In the genomic region with DNA sequence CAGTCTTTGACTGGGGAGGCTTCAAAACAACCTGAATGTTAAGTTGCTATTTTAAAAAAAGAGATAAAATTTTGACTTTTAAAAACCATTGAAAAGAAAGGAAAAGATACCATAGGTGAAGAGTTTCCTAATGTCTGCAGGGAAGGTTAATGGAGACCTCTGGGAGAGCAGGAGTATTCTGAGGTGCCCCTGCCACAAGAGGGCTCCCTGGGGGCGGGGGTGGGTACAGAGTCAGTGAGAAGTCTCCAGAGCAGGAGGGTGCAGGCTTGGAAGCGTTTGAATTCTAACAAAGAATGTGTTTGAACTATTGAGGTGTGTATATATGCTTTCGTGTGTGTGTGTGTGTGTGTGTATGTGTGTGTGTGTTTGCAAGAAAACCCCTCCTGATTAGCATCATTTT, we compare ENCODE assay signal across 32 cellular contexts. TPM values are rescaled to one million over a fixed set of nuclear protein-coding genes. Genes with fewer than 3 reads are reported as not detected.
"Had no signal": no experiment of that assay in that cellular context is flagged by ENCODE, and none has a peak within 500 bp of the region (broad histone marks: within the 10 kb centered on the region; RNA-seq: fewer than 3 reads in every experiment).

No MANE protein-coding gene starts in this region.

- H3K27me3 ChIP-seq: esophagus muscularis mucosa, foreskin keratinocyte, heart right ventricle, left lung, right atrium auricular region, suprapubic skin, tibial nerve had no signal

- H3K9me3 ChIP-seq: esophagus muscularis mucosa, left lung, right atrium auricular region, suprapubic skin had no signal

- H3K4me1 Mint-ChIP-seq: activated CD4-positive, alpha-beta T cell treated with anti-CD3 and anti-CD28 coated beads, Interleukin-2, amount 10 ng/mL, durations not matched to agents 24 days and 14 days; naive thymus-derived CD8-positive, alpha-beta T cell; neural crest cell; stimulated activated naive B cell treated with anti-CD40 and anti-IgM and Interleukin-4, amounts not matched to agents 10 μg/mL and 1 μg/mL and 100 μg/mL, for 72 hours had no signal

- ATAC-seq: foreskin keratinocyte; heart right ventricle; left lung; lower lobe of right lung; naive thymus-derived CD8-positive, alpha-beta T cell; stimulated activated naive B cell treated with anti-CD40 and anti-IgM and Interleukin-4, amounts not matched to agents 10 μg/mL and 1 μg/mL and 100 μg/mL, for 72 hours had no signal

- H3K4me3 ChIP-seq: esophagus muscularis mucosa, heart right ventricle, left lung, lower lobe of right lung, right atrium auricular region, smooth muscle cell, suprapubic skin, tibial nerve had no signal

- DNase-seq: activated CD4-positive, alpha-beta memory T cell treated with anti-CD3 and anti-CD28 coated beads for 36 hours; activated CD4-positive, alpha-beta T cell treated with anti-CD3 and anti-CD28 coated beads, Interleukin-2, amount 10 ng/mL, durations not matched to agents 24 days and 14 days; activated CD4-positive, CD25-positive, alpha-beta regulatory T cell treated with anti-CD3 and anti-CD28 coated beads, Interleukin-2, amount 50 U/mL, for 72 hours; activated CD8-positive, alpha-beta memory T cell treated with anti-CD3 and anti-CD28 coated beads, Interleukin-2, amount 50 U/mL, for 4 hours; activated effector memory CD4-positive, alpha-beta T cell treated with anti-CD3 and anti-CD28 coated beads, Interleukin-2, amount 50 U/mL, for 16 hours; activated naive CD4-positive, alpha-beta T cell treated with anti-CD3 and anti-CD28 coated beads for 36 hours; activated T-cell treated with anti-CD3 and anti-CD28 coated beads, Interleukin-2, amount 50 U/mL, for 1 hour; amniotic stem cell; central memory CD4-positive, alpha-beta T cell; foreskin keratinocyte; heart right ventricle; kidney glomerular epithelial cell; left lung; lower lobe of right lung; mesenchymal stem cell; naive thymus-derived CD8-positive, alpha-beta T cell; nucleus accumbens; stimulated activated CD4-positive, alpha-beta T cell treated with anti-CD3 and anti-CD28 coated beads, Interleukin-1b, Interleukin-23, amount 100 ng/mL, for 48 hours; stimulated activated naive B cell treated with anti-CD40 and anti-IgM and Interleukin-4, amounts not matched to agents 10 μg/mL and 1 μg/mL and 100 μg/mL, for 72 hours; T-helper 9 cell had no signal

- H3K27me3 Mint-ChIP-seq: activated CD4-positive, alpha-beta memory T cell treated with anti-CD3 and anti-CD28 coated beads for 36 hours; activated CD4-positive, alpha-beta T cell treated with anti-CD3 and anti-CD28 coated beads, Interleukin-2, amount 10 ng/mL, durations not matched to agents 24 days and 14 days; stimulated activated naive B cell treated with anti-CD40 and anti-IgM and Interleukin-4, amounts not matched to agents 10 μg/mL and 1 μg/mL and 100 μg/mL, for 72 hours had no signal

- H3K36me3 ChIP-seq: esophagus muscularis mucosa, heart right ventricle, left lung, lower lobe of right lung, right atrium auricular region, suprapubic skin, tibial nerve had no signal

- H3K4me2 ChIP-seq: smooth muscle cell had no signal

- H3K4me1 ChIP-seq: esophagus muscularis mucosa, foreskin keratinocyte, heart right ventricle, left lung, lower lobe of right lung, right atrium auricular region, suprapubic skin, tibial nerve had no signal

- H3K27ac ChIP-seq: esophagus muscularis mucosa, foreskin keratinocyte, heart right ventricle, left lung, lower lobe of right lung, right atrium auricular region, suprapubic skin, tibial nerve, VCaP had no signal

- H3K36me3 Mint-ChIP-seq: activated CD4-positive, alpha-beta memory T cell treated with anti-CD3 and anti-CD28 coated beads for 36 hours; naive thymus-derived CD8-positive, alpha-beta T cell; stimulated activated naive B cell treated with anti-CD40 and anti-IgM and Interleukin-4, amounts not matched to agents 10 μg/mL and 1 μg/mL and 100 μg/mL, for 72 hours had no signal

- FAIRE-seq: astrocyte, TTC549 had no signal

- H3K9me3 Mint-ChIP-seq: activated CD4-positive, alpha-beta T cell treated with anti-CD3 and anti-CD28 coated beads, Interleukin-2, amount 10 ng/mL, durations not matched to agents 24 days and 14 days; activated T-helper 1 cell treated with anti-CD3 and anti-CD28 coated beads, Interleukin-12 subunit alpha, Interleukin-12 subunit beta, Interleukin-2, Interleukin-4 antibody, amounts not matched to agents 30 ng/mL and 10 ng/mL and 1 ng/mL, durations not matched to agents 14 hours and 24 hours and 36 hours; neural crest cell had no signal

- H3K27ac Mint-ChIP-seq: activated CD4-positive, alpha-beta memory T cell treated with anti-CD3 and anti-CD28 coated beads for 36 hours; activated CD4-positive, alpha-beta T cell treated with anti-CD3 and anti-CD28 coated beads, Interleukin-2, amount 10 ng/mL, durations not matched to agents 24 days and 14 days; activated naive CD4-positive, alpha-beta T cell treated with anti-CD3 and anti-CD28 coated beads for 36 hours; activated T-helper 1 cell treated with anti-CD3 and anti-CD28 coated beads, Interleukin-12 subunit alpha, Interleukin-12 subunit beta, Interleukin-2, Interleukin-4 antibody, amounts not matched to agents 30 ng/mL and 10 ng/mL and 1 ng/mL, durations not matched to agents 14 hours and 24 hours and 36 hours; naive thymus-derived CD8-positive, alpha-beta T cell; stimulated activated naive B cell treated with anti-CD40 and anti-IgM and Interleukin-4, amounts not matched to agents 10 μg/mL and 1 μg/mL and 100 μg/mL, for 72 hours had no signal

- H3K4me3 Mint-ChIP-seq: activated CD4-positive, alpha-beta memory T cell treated with anti-CD3 and anti-CD28 coated beads for 36 hours; activated CD4-positive, alpha-beta T cell treated with anti-CD3 and anti-CD28 coated beads, Interleukin-2, amount 10 ng/mL, durations not matched to agents 24 days and 14 days; activated naive CD4-positive, alpha-beta T cell treated with anti-CD3 and anti-CD28 coated beads for 36 hours; activated T-helper 1 cell treated with anti-CD3 and anti-CD28 coated beads, Interleukin-12 subunit alpha, Interleukin-12 subunit beta, Interleukin-2, Interleukin-4 antibody, amounts not matched to agents 30 ng/mL and 10 ng/mL and 1 ng/mL, durations not matched to agents 14 hours and 24 hours and 36 hours; naive thymus-derived CD8-positive, alpha-beta T cell; neural crest cell; stimulated activated naive B cell treated with anti-CD40 and anti-IgM and Interleukin-4, amounts not matched to agents 10 μg/mL and 1 μg/mL and 100 μg/mL, for 72 hours had no signal

RNA-seq across cellular contexts. Expression of a gene that starts 46.7 kb away (rescaled TPM):
- total RNA-seq: activated CD4-positive, alpha-beta memory T cell treated with anti-CD3 and anti-CD28 coated beads for 36 hours; activated CD4-positive, alpha-beta T cell treated with anti-CD3 and anti-CD28 coated beads, Interleukin-2, amount 10 ng/mL, durations not matched to agents 24 days and 14 days; activated CD8-positive, alpha-beta memory T cell treated with anti-CD3 and anti-CD28 coated beads for 36 hours; activated naive CD4-positive, alpha-beta T cell treated with anti-CD3 and anti-CD28 coated beads for 36 hours; activated T-helper 1 cell treated with anti-CD3 and anti-CD28 coated beads, Interleukin-12 subunit alpha, Interleukin-12 subunit beta, Interleukin-2, Interleukin-4 antibody, amounts not matched to agents 30 ng/mL and 10 ng/mL and 1 ng/mL, durations not matched to agents 14 hours and 24 hours and 36 hours; naive thymus-derived CD8-positive, alpha-beta T cell; pulmonary artery endothelial cell; tibial nerve had no signal
- polyA plus RNA-seq: naive thymus-derived CD8-positive, alpha-beta T cell had no signal
